In the genomic region with DNA sequence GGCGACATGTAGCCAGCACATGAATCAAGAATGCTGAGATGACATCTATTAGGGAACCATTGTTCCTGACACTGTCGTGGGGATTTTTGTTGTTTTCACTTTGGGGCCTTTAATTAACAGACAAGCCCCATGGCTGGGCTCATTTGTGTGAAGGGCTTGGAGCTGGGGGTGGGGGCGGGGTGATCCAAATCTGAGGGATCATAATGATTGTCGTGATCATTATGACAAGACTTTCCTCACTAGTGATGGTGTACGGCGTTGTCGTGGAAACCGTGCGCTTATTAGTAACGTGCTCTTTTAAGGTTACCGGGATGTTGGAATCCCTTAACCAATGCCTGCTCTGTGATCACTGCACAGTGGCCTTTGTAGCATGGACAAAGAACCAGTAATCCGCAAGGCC, we compare ENCODE assay signal across 8 cellular contexts. TPM values are rescaled to one million over a fixed set of nuclear protein-coding genes. Genes with fewer than 3 reads are reported as not detected.
"Had no signal": no experiment of that assay in that cellular context is flagged by ENCODE, and none has a peak within 500 bp of the region (broad histone marks: within the 10 kb centered on the region; RNA-seq: fewer than 3 reads in every experiment).

No MANE protein-coding gene starts in this region.

- ATAC-seq: GM23338, HepG2 had no signal

- H3K9me3 Mint-ChIP-seq: GM23338, H9 had no signal

- DNase-seq: H9, HCEC 1CT, KBM-7 had no signal

- H2AFZ ChIP-seq: GM23338 had no signal

- H3K27ac Mint-ChIP-seq: GM23338, H9, IgD-negative memory B cell had no signal

- H3K27ac ChIP-seq: HL-60 had no signal

- H3K4me3 Mint-ChIP-seq: GM23338, H9, IgD-negative memory B cell had no signal

- H3K4me2 ChIP-seq: GM23338 had no signal

- H3K4me3 ChIP-seq: GM23338 had no signal

- H3K36me3 Mint-ChIP-seq: IgD-negative memory B cell had no signal

RNA-seq across cellular contexts. Expression of a gene that starts 18.6 kb away (rescaled TPM):
- total RNA-seq: HepG2, HT1080 had no signal
- polyA plus RNA-seq: HepG2, IgD-negative memory B cell had no signal
